ENCODE assay signal across 11 cellular contexts in genomic region chr6:3746119-3746691, GRCh38.
DNase-seq lines count a peak whose midpoint lies in the region; ATAC-seq and TF ChIP-seq lines count a peak whose summit lies in the region.
"Had no signal": no experiment of that assay in that cellular context is flagged by ENCODE, and none has a peak within 500 bp of the region (broad histone marks: within the 10 kb centered on the region; RNA-seq: fewer than 3 reads in every experiment).

No MANE protein-coding gene starts in this region.

- peaks cover 26% of the 10 kb centered on the region for H3K36me3 Mint-ChIP-seq in stimulated activated memory B cell treated with anti-CD40 and anti-IgM and Interleukin-4, amounts not matched to agents 10 μg/mL and 1 μg/mL and 100 μg/mL, for 72 hours
- H3K36me3 Mint-ChIP-seq: activated naive CD4-positive, alpha-beta T cell treated with anti-CD3 and anti-CD28 coated beads, Interleukin-2, amount 50 U/mL, for 72 hours had no signal

- peak; percentile 1 for DNase-seq in fibroblast of gingiva (ENCODE audit: low read depth)
- DNase-seq in COR-L47 (lab: John Stamatoyannopoulos, UW) = no peak
- DNase-seq in NCI-H2081 (lab: John Stamatoyannopoulos, UW) = no peak
- DNase-seq in NCI-H1092 treated with DMSO at 0.1 percent for 48 hours (lab: John Stamatoyannopoulos, UW) = no peak
- DNase-seq: KBM-7; NK-92 treated with Interleukin-12 subunit alpha and Interleukin-12 subunit beta, amount 100 ng/mL, for 24 hours had no signal

- ATAC-seq in GM18907 (IDR thresholded peaks at IDR 0.05; ENCODE audit: unreplicated experiment) = peak; percentile 50
- ATAC-seq in HG03064 (IDR thresholded peaks at IDR 0.05; ENCODE audit: low read depth, unreplicated experiment) = peak; percentile 49
- ATAC-seq in stimulated activated memory B cell treated with anti-CD40 and anti-IgM and Interleukin-4, amounts not matched to agents 10 μg/mL and 1 μg/mL and 100 μg/mL, for 72 hours = peak; percentile 90
- no peak for ATAC-seq in GM18505 (IDR thresholded peaks at IDR 0.05; ENCODE audit: unreplicated experiment)
- ATAC-seq: activated naive CD4-positive, alpha-beta T cell treated with anti-CD3 and anti-CD28 coated beads, Interleukin-2, amount 50 U/mL, for 72 hours had no signal

- peak overlapping the region; percentile 81 for H3K27ac Mint-ChIP-seq in stimulated activated memory B cell treated with anti-CD40 and anti-IgM and Interleukin-4, amounts not matched to agents 10 μg/mL and 1 μg/mL and 100 μg/mL, for 72 hours

- no peaks in the 10 kb centered on the region for H3K9me3 Mint-ChIP-seq in stimulated activated memory B cell treated with anti-CD40 and anti-IgM and Interleukin-4, amounts not matched to agents 10 μg/mL and 1 μg/mL and 100 μg/mL, for 72 hours
- H3K9me3 Mint-ChIP-seq: activated naive CD4-positive, alpha-beta T cell treated with anti-CD3 and anti-CD28 coated beads, Interleukin-2, amount 50 U/mL, for 72 hours had no signal

- TF ChIP-seq POLR2A in GM18505 (IDR thresholded peaks at IDR 0.05; ENCODE audit: borderline replicate concordance, extremely low read depth, insufficient read depth, insufficient read length) = no peak

- peaks cover 80% of the 10 kb centered on the region for H3K4me1 Mint-ChIP-seq in stimulated activated memory B cell treated with anti-CD40 and anti-IgM and Interleukin-4, amounts not matched to agents 10 μg/mL and 1 μg/mL and 100 μg/mL, for 72 hours

- H3K27me3 Mint-ChIP-seq in stimulated activated memory B cell treated with anti-CD40 and anti-IgM and Interleukin-4, amounts not matched to agents 10 μg/mL and 1 μg/mL and 100 μg/mL, for 72 hours = no peaks in the 10 kb centered on the region

- H3K4me3 Mint-ChIP-seq in stimulated activated memory B cell treated with anti-CD40 and anti-IgM and Interleukin-4, amounts not matched to agents 10 μg/mL and 1 μg/mL and 100 μg/mL, for 72 hours = peak overlapping the region; percentile 71
